ENCODE assay signal across 12 cellular contexts in genomic region chr16:72921620-72922019, GRCh38.
DNase-seq lines count a peak whose midpoint lies in the region; ATAC-seq and TF ChIP-seq lines count a peak whose summit lies in the region.
"Had no signal": no experiment of that assay in that cellular context is flagged by ENCODE, and none has a peak within 500 bp of the region (broad histone marks: within the 10 kb centered on the region; RNA-seq: fewer than 3 reads in every experiment).

No MANE protein-coding gene starts in this region.

- no peaks in the 10 kb centered on the region for H3K36me3 ChIP-seq in spleen

- H3K27me3 ChIP-seq in spleen (replicated peaks in 1 of 7), result no peaks in the 10 kb centered on the region

- peaks cover 7% of the 10 kb centered on the region for H3K9me3 Mint-ChIP-seq in T-helper 1 cell treated with Interleukin-12 subunit alpha and Interleukin-12 subunit beta and Interleukin-4 antibody, amounts not matched to agents 30 μg/mL and 1 μg/mL, for 36 hours
- H3K9me3 Mint-ChIP-seq in activated CD8-positive, alpha-beta T cell treated with anti-CD3 and anti-CD28 coated beads for 36 hours, result no peaks in the 10 kb centered on the region
- H3K9me3 Mint-ChIP-seq: stimulated activated memory B cell treated with anti-CD40 and anti-IgM and Interleukin-4, amounts not matched to agents 10 μg/mL and 1 μg/mL and 100 μg/mL, for 72 hours had no signal

- TF ChIP-seq POLR2A in spleen (IDR thresholded peaks at IDR 0.05), result no peak

- H3K4me3 ChIP-seq in spleen, result peak overlapping the region in 5 of 8 donors; percentile 1 to 56 (median 5)

- peak overlapping the region; percentile 86 for H3K27ac Mint-ChIP-seq in T-helper 1 cell treated with Interleukin-12 subunit alpha and Interleukin-12 subunit beta and Interleukin-4 antibody, amounts not matched to agents 30 μg/mL and 1 μg/mL, for 36 hours
- peak overlapping the region; percentile 78 for H3K27ac Mint-ChIP-seq in activated CD8-positive, alpha-beta T cell treated with anti-CD3 and anti-CD28 coated beads for 36 hours
- H3K27ac Mint-ChIP-seq: stimulated activated memory B cell treated with anti-CD40 and anti-IgM and Interleukin-4, amounts not matched to agents 10 μg/mL and 1 μg/mL and 100 μg/mL, for 72 hours had no signal

- peaks cover 2% of the 10 kb centered on the region for H3K36me3 Mint-ChIP-seq in T-helper 1 cell treated with Interleukin-12 subunit alpha and Interleukin-12 subunit beta and Interleukin-4 antibody, amounts not matched to agents 30 μg/mL and 1 μg/mL, for 36 hours (ENCODE audit: low read depth)
- peaks cover 1% of the 10 kb centered on the region for H3K36me3 Mint-ChIP-seq in activated CD8-positive, alpha-beta T cell treated with anti-CD3 and anti-CD28 coated beads for 36 hours (ENCODE audit: low read depth)

- peaks cover 0 to 5% (median 0%) of the 10 kb centered on the region in 8 donors for H3K9me3 ChIP-seq in spleen

- DNase-seq in T-helper 1 cell, result no peak
- DNase-seq in activated CD8-positive, alpha-beta T cell treated with anti-CD3 and anti-CD28 coated beads for 36 hours, result peak; percentile 10
- no peak for DNase-seq in left cardiac atrium
- DNase-seq in spleen, result peak; percentile 78
- no peak for DNase-seq in islet precursor cell
- DNase-seq: naive B cell, NCI-H1930 had no signal

- peaks cover 6% of the 10 kb centered on the region for H3K27me3 Mint-ChIP-seq in T-helper 1 cell treated with Interleukin-12 subunit alpha and Interleukin-12 subunit beta and Interleukin-4 antibody, amounts not matched to agents 30 μg/mL and 1 μg/mL, for 36 hours (ENCODE audit: low read depth)
- H3K27me3 Mint-ChIP-seq in activated CD8-positive, alpha-beta T cell treated with anti-CD3 and anti-CD28 coated beads for 36 hours, result peaks cover 4% of the 10 kb centered on the region
- H3K27me3 Mint-ChIP-seq: naive B cell; stimulated activated memory B cell treated with anti-CD40 and anti-IgM and Interleukin-4, amounts not matched to agents 10 μg/mL and 1 μg/mL and 100 μg/mL, for 72 hours had no signal

- no peak for TF ChIP-seq CTCF in activated CD8-positive, alpha-beta T cell treated with anti-CD3 and anti-CD28 coated beads for 36 hours (IDR thresholded peaks at IDR 0.05)
- TF ChIP-seq CTCF in spleen (IDR thresholded peaks at IDR 0.05 in 8 of 11, conservative IDR thresholded peaks at IDR 0.05 in 3 of 11), result no peak

- peaks cover 0 to 17% (median 8%) of the 10 kb centered on the region in 6 donors for H3K4me1 ChIP-seq in spleen

- ATAC-seq in activated CD8-positive, alpha-beta T cell treated with anti-CD3 and anti-CD28 coated beads for 36 hours, result peak; percentile 28
- ATAC-seq in left cardiac atrium (peak; percentile 50 to 51), HG02623 (IDR thresholded peaks at IDR 0.05; ENCODE audit: unreplicated experiment) (no peak), GM21723 (IDR thresholded peaks at IDR 0.05; ENCODE audit: unreplicated experiment) (no peak)
- ATAC-seq: stimulated activated memory B cell treated with anti-CD40 and anti-IgM and Interleukin-4, amounts not matched to agents 10 μg/mL and 1 μg/mL and 100 μg/mL, for 72 hours had no signal

- WGBS in spleen, 5 donors, result 47 to 67% (median 61%) methylated on average over 14 to 15 of the region's 15 CpGs

- intact Hi-C loops in activated CD8-positive, alpha-beta T cell treated with anti-CD3 and anti-CD28 coated beads for 36 hours (cut with micrococcal nuclease), result no loop called here
- intact Hi-C loops in left cardiac atrium (cut with DNase I) (no loop called here), spleen (cut with DNase I; ENCODE audit: low total_unique reads) (no loop called here)

- peak overlapping the region; percentile 71 for H3K4me3 Mint-ChIP-seq in T-helper 1 cell treated with Interleukin-12 subunit alpha and Interleukin-12 subunit beta and Interleukin-4 antibody, amounts not matched to agents 30 μg/mL and 1 μg/mL, for 36 hours
- no peak overlapping the region for H3K4me3 Mint-ChIP-seq in activated CD8-positive, alpha-beta T cell treated with anti-CD3 and anti-CD28 coated beads for 36 hours
- H3K4me3 Mint-ChIP-seq: stimulated activated memory B cell treated with anti-CD40 and anti-IgM and Interleukin-4, amounts not matched to agents 10 μg/mL and 1 μg/mL and 100 μg/mL, for 72 hours had no signal

- peaks cover 21% of the 10 kb centered on the region for H3K4me1 Mint-ChIP-seq in T-helper 1 cell treated with Interleukin-12 subunit alpha and Interleukin-12 subunit beta and Interleukin-4 antibody, amounts not matched to agents 30 μg/mL and 1 μg/mL, for 36 hours (ENCODE audit: low read depth)
- H3K4me1 Mint-ChIP-seq in activated CD8-positive, alpha-beta T cell treated with anti-CD3 and anti-CD28 coated beads for 36 hours (ENCODE audit: low read depth), result peaks cover 13% of the 10 kb centered on the region

- CTCF ChIA-PET in activated CD8-positive, alpha-beta T cell treated with anti-CD3 and anti-CD28 coated beads for 36 hours (lab: Charles Lee), result no interaction called here

- POLR2A ChIA-PET in activated CD8-positive, alpha-beta T cell treated with anti-CD3 and anti-CD28 coated beads for 36 hours (lab: Charles Lee), result no interaction called here

- H3K27ac ChIP-seq in spleen, result peak overlapping the region in 1 of 8 donors; percentile 13
- H3K27ac ChIP-seq: C4-2B had no signal

Comparison
In these comparisons a context has a peak if more than half of its experiments do, and no peak if none do; other contexts are left out.
1. DNase-seq: peak in activated CD8-positive, alpha-beta T cell treated with anti-CD3 and anti-CD28 coated beads for 36 hours (single experiment) and spleen (single experiment); none in T-helper 1 cell (0 of 5), left cardiac atrium (single experiment) and islet precursor cell (single experiment).
2. ATAC-seq: peak in activated CD8-positive, alpha-beta T cell treated with anti-CD3 and anti-CD28 coated beads for 36 hours (single experiment) and left cardiac atrium (2 of 2); none in HG02623 (single experiment) and GM21723 (single experiment).